8 cellular contexts compared by ENCODE assay signal in genomic region chr6:84052204-84052882, GRCh38. TPM values are rescaled to one million over a fixed set of nuclear protein-coding genes. Genes with fewer than 3 reads are reported as not detected.
DNase-seq lines count a peak whose midpoint lies in the region; ATAC-seq and TF ChIP-seq lines count a peak whose summit lies in the region.

No MANE protein-coding gene starts in this region.

- TF ChIP-seq POLR2A in prostate gland (IDR thresholded peaks at IDR 0.05): no peak

- H3K27me3 ChIP-seq in foreskin keratinocyte (no peaks in the 10 kb centered on the region), prostate gland (replicated peaks; ENCODE audit: insufficient read depth) (no peaks in the 10 kb centered on the region)

- TF ChIP-seq EP300 in Ishikawa (IDR thresholded peaks at IDR 0.05; ENCODE audit: borderline replicate concordance): no peak; the same call in 1 of the 2 replicates

- intact Hi-C loops in prostate gland (cut with DNase I): no loop called here

- H3K4me1 ChIP-seq in foreskin keratinocyte (no peaks in the 10 kb centered on the region), prostate gland (replicated peaks) (no peaks in the 10 kb centered on the region)

- H3K36me3 ChIP-seq in prostate gland: no peaks in the 10 kb centered on the region

- peak; percentile 20; the same call in 1 of the 2 replicates for TF ChIP-seq RAD21 in Ishikawa (IDR thresholded peaks at IDR 0.05; ENCODE audit: low read depth)

- peak; percentile 80 for ATAC-seq in foreskin keratinocyte

- DNase-seq in A172 (ENCODE audit: low spot score): peak; percentile 25
- peak; percentile 83 for DNase-seq in SK-N-DZ (ENCODE audit: low spot score)
- DNase-seq in foreskin keratinocyte: no peak
- DNase-seq in prostate gland (ENCODE audit: low spot score): peak; percentile 11
- DNase-seq in NOMO-1 treated with dmso at 0.1 percent for 144 hours (lab: John Stamatoyannopoulos, UW; ENCODE audit: unreplicated experiment): no peak
- no peak for DNase-seq in stimulated activated naive CD4-positive, alpha-beta T cell (lab: John Stamatoyannopoulos, UW)
- no peak for DNase-seq in activated CD4-positive, CD25-positive, alpha-beta regulatory T cell treated with anti-CD3 and anti-CD28 coated beads, Interleukin-2, amount 50 U/mL, for 72 hours

- no peak overlapping the region for H3K4me3 ChIP-seq in prostate gland

- TF ChIP-seq CTCF in foreskin keratinocyte (conservative IDR thresholded peaks at IDR 0.05) (no peak), prostate gland (IDR thresholded peaks at IDR 0.05) (no peak)

- WGBS in prostate gland: 7% methylated on average over 7 of the region's 7 CpGs

- H3K27ac ChIP-seq in foreskin keratinocyte: no peak overlapping the region
- H3K27ac ChIP-seq in prostate gland: no peak overlapping the region

- H3K9me3 ChIP-seq in prostate gland: no peaks in the 10 kb centered on the region

TF ChIP-seq in Ishikawa, 13 proteins besides CTCF, POLR2A, EP300 and RAD21:
- TF ChIP-seq ZBTB7A (IDR thresholded peaks at IDR 0.05; ENCODE audit: low read depth) (no peak), REST (IDR thresholded peaks at IDR 0.05; ENCODE audit: low read depth) (no peak), FOXM1 (IDR thresholded peaks at IDR 0.05; ENCODE audit: borderline replicate concordance, low read depth) (no peak), USF1 (IDR thresholded peaks at IDR 0.05) (no peak), TAF1 (IDR thresholded peaks at IDR 0.05; ENCODE audit: low read depth) (no peak), CREB1 (IDR thresholded peaks at IDR 0.05; ENCODE audit: low read depth) (no peak), EGR1 (IDR thresholded peaks at IDR 0.05) (peak; percentile 98), YY1 (IDR thresholded peaks at IDR 0.05; ENCODE audit: low read depth) (0 out of 2 replicates have a peak, but pooled peaks have one; percentile 32), MAX (IDR thresholded peaks at IDR 0.05) (peak; percentile 78; the same call in 1 of the 2 replicates), NFIC (IDR thresholded peaks at IDR 0.05) (peak; percentile 65), CEBPB (IDR thresholded peaks at IDR 0.05) (no peak), TCF12 (IDR thresholded peaks at IDR 0.05; ENCODE audit: low read depth) (peak; percentile 53; the same call in 1 of the 2 replicates), TEAD4 (IDR thresholded peaks at IDR 0.05) (0 out of 2 replicates have a peak, but pooled peaks have one; percentile 24)
TF ChIP-seq in Ishikawa: peak in this region for 6.

RNA-seq across cellular contexts. Expression of gene MRAP2, which starts 18.8 kb away (rescaled TPM):
- total RNA-seq in A172 (2014; rRNA removed; shearing (Covaris generic)): 0.86 and 1.1 TPM in 2 replicates
- 3.8 and 3.9 TPM in 2 replicates for polyA plus RNA-seq in SK-N-DZ (2014; cell fraction: cytosol; rRNA removed)
- 1.1 and 3.0 TPM in 2 replicates for polyA plus RNA-seq in SK-N-DZ (2014; cell fraction: nucleus; rRNA removed)
- total RNA-seq in foreskin keratinocyte (0.35 and 2.9 TPM in 2 replicates), prostate gland (10 to 100 TPM; 10.6 to 11.5 TPM)
- 0.41 and 2.0 TPM in 2 replicates for polyA plus RNA-seq in foreskin keratinocyte

Comparison
In these comparisons a context has a peak if more than half of its experiments do, and no peak if none do; other contexts are left out.
1. DNase-seq: peak in A172 (single experiment), SK-N-DZ (single experiment) and prostate gland (single experiment); none in foreskin keratinocyte (0 of 2), NOMO-1 treated with dmso at 0.1 percent for 144 hours (single experiment), stimulated activated naive CD4-positive, alpha-beta T cell (0 of 6) and activated CD4-positive, CD25-positive, alpha-beta regulatory T cell treated with anti-CD3 and anti-CD28 coated beads, Interleukin-2, amount 50 U/mL, for 72 hours (single experiment).